8 cellular contexts compared by ENCODE assay signal in genomic region chr10:30783939-30784500, GRCh38.
DNase-seq lines count a peak whose midpoint lies in the region; ATAC-seq and TF ChIP-seq lines count a peak whose summit lies in the region.

No MANE protein-coding gene starts in this region.

- POLR2A ChIA-PET in Panc1 (lab: Charles Lee) = interaction anchor here (0.6 kb wide), 1 partner anchor 113 kb away, joined by 3 read pairs; no protein-coding TSS in a partner anchor

- H3K36me3 ChIP-seq in Panc1 (ENCODE audit: control insufficient read depth, insufficient read depth, low read length) (no peaks in the 10 kb centered on the region), esophagus squamous epithelium (no peaks in the 10 kb centered on the region), muscle layer of colon (ENCODE audit: insufficient read depth, low read length) (no peaks in the 10 kb centered on the region)

- BruUV-seq in Panc1 (replicated peaks; lab: Mats Ljungman, UMichigan) = no TSS peak

- peak; percentile 78 for TF ChIP-seq CTCF in 22Rv1 (IDR thresholded peaks at IDR 0.05)
- peak; percentile 85 for TF ChIP-seq CTCF in Panc1 (IDR thresholded peaks at IDR 0.05)
- TF ChIP-seq CTCF in esophagus squamous epithelium (IDR thresholded peaks at IDR 0.05) = peak; percentile 69 to 83 (median 78)

- H3K4me1 ChIP-seq in Panc1 (ENCODE audit: control insufficient read depth, insufficient read depth, low read length) (no peaks in the 10 kb centered on the region), esophagus squamous epithelium (peaks cover 10 to 38% (median 13%) of the 10 kb centered on the region in 3 donors), muscle layer of colon (ENCODE audit: insufficient read depth, low read length) (peaks cover 28% of the 10 kb centered on the region)

- TF ChIP-seq POLR2A in GM18505 (IDR thresholded peaks at IDR 0.05; ENCODE audit: borderline replicate concordance, extremely low read depth, insufficient read depth, insufficient read length) (no peak), esophagus squamous epithelium (IDR thresholded peaks at IDR 0.05) (peak in 1 of 4 donors; percentile 7)

- no peak overlapping the region for H3K27ac ChIP-seq in 22Rv1
- no peak overlapping the region for H3K27ac ChIP-seq in Panc1 (ENCODE audit: low read length)
- H3K27ac ChIP-seq in esophagus squamous epithelium = peak overlapping the region; percentile 84 to 95 (median 88)
- H3K27ac ChIP-seq in muscle layer of colon (ENCODE audit: low read depth, low read length) = peak overlapping the region; percentile 97

- H3K27me3 ChIP-seq in Panc1 (ENCODE audit: control insufficient read depth, insufficient read depth, low read length) (no peaks in the 10 kb centered on the region), esophagus squamous epithelium (peaks cover 0 to 11% (median 0%) of the 10 kb centered on the region in 4 donors), muscle layer of colon (ENCODE audit: control insufficient read depth in 1 of 2, insufficient read depth in 2 of 2, low read length in 2 of 2) (no peaks in the 10 kb centered on the region)

- ATAC-seq in GM18505 (IDR thresholded peaks at IDR 0.05; ENCODE audit: unreplicated experiment) (peak; percentile 44), Panc1 (peak; percentile 75)

- DNase-seq in HuH-7.5 (ENCODE audit: low spot score) (peak; percentile 94), Panc1 (ENCODE audit: low read depth, low spot score) (peak; percentile 42), activated T-helper 1 cell treated with Interleukin-2 at 50 U/mL for 16 hours (ENCODE audit: low read depth) (peak; percentile 70), esophagus squamous epithelium (lab: John Stamatoyannopoulos, UW) (no peak)
- peak; percentile 73 for DNase-seq in stimulated activated CD8-positive, alpha-beta memory T cell treated with anti-CD3 and anti-CD28 coated beads, Interleukin-4, amount 100 ng/mL, for 24 hours (ENCODE audit: low read depth)

- in situ Hi-C loops in Panc1 (cut with HindIII; ENCODE audit: low pct_unique_long_range_greater_than_20kb, low sequenced_read_pairs) = no loop called here

- H3K9me3 ChIP-seq in Panc1 (ENCODE audit: control insufficient read depth, insufficient read depth, low read depth, low read length) = no peaks in the 10 kb centered on the region
- no peaks in the 10 kb centered on the region for H3K9me3 ChIP-seq in esophagus squamous epithelium
- H3K9me3 ChIP-seq in muscle layer of colon (ENCODE audit: low read length) = no peaks in the 10 kb centered on the region

- WGBS in esophagus squamous epithelium, 2 donors = 1 to 2% methylated on average over 12 to 15 of the region's 18 CpGs

- intact Hi-C loops in Panc1 (cut with micrococcal nuclease; ENCODE audit: unreplicated experiment) = loop anchor here (2.0 kb wide), 1 partner anchor 57 kb away; no protein-coding TSS in a partner anchor
- intact Hi-C loops in esophagus squamous epithelium (cut with DNase I) = loop anchor here (10.0 kb wide), 1 partner anchor 1031 kb away; no protein-coding TSS in a partner anchor

- H3K9ac ChIP-seq in muscle layer of colon (ENCODE audit: low read length) = peak overlapping the region; percentile 9

- H3K4me3 ChIP-seq in Panc1 (ENCODE audit: low read depth in 2 of 2, low read length in 2 of 2) (peak overlapping the region in 1 of 2 experiments; percentile 30; a peak in 1 of 4 replicates), esophagus squamous epithelium (peak overlapping the region; percentile 40 to 88 (median 60)), muscle layer of colon (ENCODE audit: low read depth in 1 of 2, low read length in 2 of 2) (peak overlapping the region; percentile 31 to 44)

- CTCF ChIA-PET in Panc1 (lab: Charles Lee) = interaction anchor here (0.6 to 1.3 kb wide), 2 partner anchors 10 to 707 kb away, joined by 3 read pairs; no protein-coding TSS in a partner anchor

Comparison
In these comparisons a context has a peak if more than half of its experiments do, and no peak if none do; other contexts are left out.
1. H3K27ac ChIP-seq: peak in esophagus squamous epithelium (4 of 4) and muscle layer of colon (single experiment); none in 22Rv1 (single experiment) and Panc1 (single experiment).
2. Peak in every context shown above with its lines, with median percentiles within 50 percentile points of each other: CTCF ChIP-seq.